20 cellular contexts compared by ENCODE assay signal in the genomic region with DNA sequence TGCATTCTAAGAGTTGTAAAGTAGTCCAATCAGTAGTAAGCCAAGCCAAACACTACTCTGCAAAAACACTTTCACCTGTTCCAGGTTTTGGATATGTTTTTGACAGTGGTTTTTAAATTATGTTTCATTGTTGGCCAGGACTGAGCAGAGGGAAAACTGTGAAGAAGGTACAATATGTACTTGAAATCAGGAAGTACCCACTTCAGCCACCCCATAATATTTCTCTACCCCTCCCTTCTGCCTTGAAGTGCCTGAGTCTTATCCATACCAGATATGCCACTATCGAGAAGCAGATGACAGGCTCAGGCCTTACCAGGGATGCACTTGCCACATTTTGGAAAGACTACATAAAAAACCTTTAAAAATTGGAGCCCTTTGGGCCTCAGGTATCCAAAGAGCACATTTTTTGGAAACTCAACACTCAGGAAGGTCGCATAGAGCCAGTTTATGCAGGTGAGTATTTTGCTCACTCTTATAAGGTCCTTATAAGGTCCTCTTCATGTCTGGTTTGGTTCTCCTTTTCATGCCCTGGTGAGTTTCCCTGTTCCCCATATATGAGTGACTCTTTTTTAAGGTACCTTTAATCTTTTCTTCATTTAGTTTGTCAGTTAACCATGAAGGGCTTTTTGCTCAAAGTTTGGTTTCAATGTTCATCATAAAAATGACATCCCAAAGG.
DNase-seq lines count a peak whose midpoint lies in the region; ATAC-seq and TF ChIP-seq lines count a peak whose summit lies in the region.
"Had no signal": no experiment of that assay in that cellular context is flagged by ENCODE, and none has a peak within 500 bp of the region (broad histone marks: within the 10 kb centered on the region; RNA-seq: fewer than 3 reads in every experiment).

No MANE protein-coding gene starts in this region.

- no peak overlapping the region for H3K27ac ChIP-seq in GM23248
- H3K27ac ChIP-seq: breast epithelium, gastrocnemius medialis, skin epidermis, tibial artery had no signal

- no peak overlapping the region for H3K4me3 ChIP-seq in GM23248
- H3K4me3 ChIP-seq: breast epithelium, gastrocnemius medialis, skin epidermis, tibial artery had no signal

- H3K36me3 Mint-ChIP-seq in stimulated activated memory B cell treated with anti-CD40 and anti-IgM and Interleukin-4, amounts not matched to agents 10 μg/mL and 1 μg/mL and 100 μg/mL, for 72 hours = no peaks in the 10 kb centered on the region
- no peaks in the 10 kb centered on the region for H3K36me3 Mint-ChIP-seq in Calu3 (ENCODE audit: insufficient read depth, unreplicated experiment)
- H3K36me3 Mint-ChIP-seq: activated CD4-positive, alpha-beta memory T cell treated with anti-CD3 and anti-CD28 coated beads for 36 hours; activated naive CD8-positive, alpha-beta T cell; natural killer cell treated with Interleukin-12 subunit alpha and Interleukin-12 subunit beta and Interleukin-15 and Interleukin-18, amount 100 ng/mL, for 72 hours had no signal

- no peaks in the 10 kb centered on the region for H3K36me3 ChIP-seq in GM23248 (ENCODE audit: low read depth)
- H3K36me3 ChIP-seq: BE2C, breast epithelium, gastrocnemius medialis, tibial artery had no signal

- no peak overlapping the region for H3K4me3 Mint-ChIP-seq in stimulated activated memory B cell treated with anti-CD40 and anti-IgM and Interleukin-4, amounts not matched to agents 10 μg/mL and 1 μg/mL and 100 μg/mL, for 72 hours
- H3K4me3 Mint-ChIP-seq in Calu3 (ENCODE audit: low read depth, unreplicated experiment) = no peak overlapping the region
- H3K4me3 Mint-ChIP-seq: activated CD4-positive, alpha-beta memory T cell treated with anti-CD3 and anti-CD28 coated beads for 36 hours; activated naive CD8-positive, alpha-beta T cell; dendritic cell treated with granulocyte-macrophage colony-stimulating factor and Interleukin-4, amounts not matched to agents 40 ng/mL and 50 ng/mL, for 4 days; H9; natural killer cell treated with Interleukin-12 subunit alpha and Interleukin-12 subunit beta and Interleukin-15 and Interleukin-18, amount 100 ng/mL, for 72 hours had no signal

- H3K4me1 Mint-ChIP-seq in stimulated activated memory B cell treated with anti-CD40 and anti-IgM and Interleukin-4, amounts not matched to agents 10 μg/mL and 1 μg/mL and 100 μg/mL, for 72 hours = peaks cover 18% of the 10 kb centered on the region
- H3K4me1 Mint-ChIP-seq in Calu3 (ENCODE audit: low read depth, unreplicated experiment) = no peaks in the 10 kb centered on the region

- H3K9me3 ChIP-seq in GM23248 (ENCODE audit: low read depth) = no peaks in the 10 kb centered on the region
- H3K9me3 ChIP-seq: BE2C, breast epithelium, gastrocnemius medialis, tibial artery had no signal

- in situ Hi-C loops in GM23248 (cut with MboI) = no loop called here

- H3K4me1 ChIP-seq in GM23248 (ENCODE audit: insufficient read depth) = peaks cover 17% of the 10 kb centered on the region
- H3K4me1 ChIP-seq: breast epithelium, gastrocnemius medialis, tibial artery had no signal

- ATAC-seq in GM18505 (IDR thresholded peaks at IDR 0.05; ENCODE audit: unreplicated experiment) = peak; percentile 70
- peak; percentile 61 for ATAC-seq in HG02852 (IDR thresholded peaks at IDR 0.05; ENCODE audit: unreplicated experiment)
- ATAC-seq in stimulated activated memory B cell treated with anti-CD40 and anti-IgM and Interleukin-4, amounts not matched to agents 10 μg/mL and 1 μg/mL and 100 μg/mL, for 72 hours = peak; percentile 89
- ATAC-seq: gastrocnemius medialis; natural killer cell treated with Interleukin-12 subunit alpha and Interleukin-12 subunit beta and Interleukin-15 and Interleukin-18, amount 100 ng/mL, for 72 hours had no signal

- H3K4me2 ChIP-seq in GM23248 (ENCODE audit: unreplicated experiment) = no peak overlapping the region

- CTCF ChIA-PET in Calu3 (lab: Charles Lee) = no interaction called here

- no peak for TF ChIP-seq POLR2A in GM18505 (IDR thresholded peaks at IDR 0.05; ENCODE audit: borderline replicate concordance, extremely low read depth, insufficient read depth, insufficient read length)

- BruUV-seq in Calu3 (replicated peaks; lab: Mats Ljungman, UMichigan) = no TSS peak

- DNase-seq in NCI-H345 (lab: John Stamatoyannopoulos, UW) (peak; percentile 78), HPDE6-E6E7 (ENCODE audit: extremely low spot score) (no peak), GM23248 (no peak), Calu3 (no peak)
- DNase-seq: activated CD4-positive, alpha-beta memory T cell treated with anti-CD3 and anti-CD28 coated beads for 36 hours; activated T-cell treated with anti-CD3 and anti-CD28 coated beads, Interleukin-2, amount 50 U/mL, for 48 hours; BE2C; gastrocnemius medialis; H9; NCI-H82; RPMI8226; tibial artery had no signal

- peak overlapping the region; percentile 75 for H3K27ac Mint-ChIP-seq in stimulated activated memory B cell treated with anti-CD40 and anti-IgM and Interleukin-4, amounts not matched to agents 10 μg/mL and 1 μg/mL and 100 μg/mL, for 72 hours
- H3K27ac Mint-ChIP-seq in Calu3 (ENCODE audit: unreplicated experiment) = no peak overlapping the region
- H3K27ac Mint-ChIP-seq: activated CD4-positive, alpha-beta memory T cell treated with anti-CD3 and anti-CD28 coated beads for 36 hours; activated naive CD8-positive, alpha-beta T cell; dendritic cell treated with granulocyte-macrophage colony-stimulating factor and Interleukin-4, amounts not matched to agents 40 ng/mL and 50 ng/mL, for 4 days; H9; natural killer cell treated with Interleukin-12 subunit alpha and Interleukin-12 subunit beta and Interleukin-15 and Interleukin-18, amount 100 ng/mL, for 72 hours had no signal

- no peak overlapping the region for H3K9ac ChIP-seq in GM23248

- no peaks in the 10 kb centered on the region for H3K27me3 Mint-ChIP-seq in stimulated activated memory B cell treated with anti-CD40 and anti-IgM and Interleukin-4, amounts not matched to agents 10 μg/mL and 1 μg/mL and 100 μg/mL, for 72 hours
- no peaks in the 10 kb centered on the region for H3K27me3 Mint-ChIP-seq in Calu3 (ENCODE audit: unreplicated experiment)
- H3K27me3 Mint-ChIP-seq: activated CD4-positive, alpha-beta memory T cell treated with anti-CD3 and anti-CD28 coated beads for 36 hours; activated naive CD8-positive, alpha-beta T cell; dendritic cell treated with granulocyte-macrophage colony-stimulating factor and Interleukin-4, amounts not matched to agents 40 ng/mL and 50 ng/mL, for 4 days; natural killer cell treated with Interleukin-12 subunit alpha and Interleukin-12 subunit beta and Interleukin-15 and Interleukin-18, amount 100 ng/mL, for 72 hours had no signal

- intact Hi-C loops in Calu3 (cut with micrococcal nuclease; ENCODE audit: unreplicated experiment) = no loop called here

- no peaks in the 10 kb centered on the region for H3K27me3 ChIP-seq in GM23248 (replicated peaks; ENCODE audit: insufficient read depth)
- H3K27me3 ChIP-seq: BE2C, breast epithelium, gastrocnemius medialis, tibial artery had no signal

- no peak for TF ChIP-seq CTCF in Calu3 (IDR thresholded peaks at IDR 0.05; ENCODE audit: unreplicated experiment)

- no peak overlapping the region for H2AFZ ChIP-seq in GM23248

- H3F3A ChIP-seq in GM23248 (ENCODE audit: insufficient read depth) = 0 out of 2 replicates have a peak, but pooled peaks cover 6% of the 10 kb centered on the region

- WGBS in GM23248 (ENCODE audit: low coverage in 1 of 2, low lambda C conversion rate in 2 of 2, missing lambda C conversion rate in 2 of 2), 2 experiments = 70 to 89% methylated on average over 2 of the region's 2 CpGs

- H3K9me3 Mint-ChIP-seq in stimulated activated memory B cell treated with anti-CD40 and anti-IgM and Interleukin-4, amounts not matched to agents 10 μg/mL and 1 μg/mL and 100 μg/mL, for 72 hours = no peaks in the 10 kb centered on the region
- no peaks in the 10 kb centered on the region for H3K9me3 Mint-ChIP-seq in Calu3 (ENCODE audit: low read depth, unreplicated experiment)
- H3K9me3 Mint-ChIP-seq: H9 had no signal

- no peaks in the 10 kb centered on the region for H3K79me2 ChIP-seq in GM23248 (ENCODE audit: insufficient read depth)

- H3K9me2 ChIP-seq in GM23248 (ENCODE audit: insufficient read depth) = no peaks in the 10 kb centered on the region

- no peaks in the 10 kb centered on the region for H4K20me1 ChIP-seq in GM23248 (ENCODE audit: insufficient read depth)
